In genomic region chr1:62194651-62195282, GRCh38 we compare ENCODE assay signal across 14 cellular contexts. TPM values are rescaled to one million over a fixed set of nuclear protein-coding genes. Genes with fewer than 3 reads are reported as not detected.
DNase-seq lines count a peak whose midpoint lies in the region; ATAC-seq, FAIRE-seq and TF ChIP-seq lines count a peak whose summit lies in the region.
"Had no signal": no experiment of that assay in that cellular context is flagged by ENCODE, and none has a peak within 500 bp of the region (broad histone marks: within the 10 kb centered on the region; RNA-seq: fewer than 3 reads in every experiment).

Gene L1TD1 (plus strand): TSS chr1:62194849. CDS start chr1:62206629, 11,780 bp downstream.

- no peaks in the 10 kb centered on the region for H3K9me3 ChIP-seq in iPS-20b (ENCODE audit: insufficient read depth, low read depth, low read length)
- no peaks in the 10 kb centered on the region for H3K9me3 ChIP-seq in kidney (ENCODE audit: control insufficient read depth in 1 of 2, low read length in 2 of 2)

- H3K4me1 ChIP-seq in iPS-20b (ENCODE audit: insufficient read depth, low read length) (peaks cover 12% of the 10 kb centered on the region; the same call in 1 of the 2 replicates), kidney (ENCODE audit: control insufficient read depth in 1 of 2, insufficient read depth in 1 of 2, low read depth in 1 of 2, low read length in 2 of 2) (no peaks in the 10 kb centered on the region)

- H3K27ac ChIP-seq in iPS-20b (ENCODE audit: low read length): peak within 1 kb of the TSS; percentile 92
- H3K27ac ChIP-seq in kidney (ENCODE audit: low read depth in 2 of 2, low read length in 2 of 2): no peak within 1 kb of the TSS
- H3K27ac ChIP-seq: PC-9, skin epidermis had no signal

- TF ChIP-seq CTCF in retinal pigment epithelial cell (conservative IDR thresholded peaks at IDR 0.05; ENCODE audit: low read depth, low read length) (no peak), kidney (IDR thresholded peaks at IDR 0.05; ENCODE audit: borderline replicate concordance, extremely low read depth, insufficient read depth) (no peak)

- H3K4me3 ChIP-seq in iPS-20b (ENCODE audit: low read length) (peak within 1 kb of the TSS; percentile 94), retinal pigment epithelial cell (ENCODE audit: low read length) (peak within 1 kb of the TSS; percentile 1), kidney (ENCODE audit: low read length in 2 of 2) (no peak within 1 kb of the TSS)
- H3K4me3 ChIP-seq: K562, PC-9 had no signal

- H3K27me3 Mint-ChIP-seq in activated naive CD8-positive, alpha-beta T cell: peaks cover 19% of the 10 kb centered on the region

- DNase-seq in retinal pigment epithelial cell (ENCODE audit: low read depth) (no peak), kidney (no peak), mucosa of gallbladder (ENCODE audit: low spot score) (no peak)
- DNase-seq in stimulated activated CD4-positive, alpha-beta T cell treated with anti-CD3 and anti-CD28 coated beads, Interleukin-1b, Interleukin-23, amount 100 ng/mL, for 48 hours: no peak
- DNase-seq: CD8-positive, alpha-beta memory T cell; PC-9 had no signal

- no peaks in the 10 kb centered on the region for H3K9me3 Mint-ChIP-seq in activated naive CD8-positive, alpha-beta T cell (ENCODE audit: low read depth)

- no peak for FAIRE-seq in kidney (lab: Jason Lieb, UNC)
- FAIRE-seq: K562, TTC549 had no signal

- intact Hi-C loops in kidney (cut with DNase I): no loop called here

- H3K36me3 ChIP-seq in iPS-20b (ENCODE audit: insufficient read depth, low read depth, low read length) (peaks cover 37% of the 10 kb centered on the region), kidney (ENCODE audit: control insufficient read depth in 1 of 2, insufficient read depth in 2 of 2, low read length in 2 of 2) (no peaks in the 10 kb centered on the region)

- no peaks in the 10 kb centered on the region for H3K36me3 Mint-ChIP-seq in activated naive CD8-positive, alpha-beta T cell

- H3K4me3 Mint-ChIP-seq in activated naive CD8-positive, alpha-beta T cell: peak within 1 kb of the TSS; percentile 21
- H3K4me3 Mint-ChIP-seq: CD8-positive, alpha-beta memory T cell had no signal

- peaks cover 11% of the 10 kb centered on the region for H3K4me1 Mint-ChIP-seq in activated naive CD8-positive, alpha-beta T cell (ENCODE audit: low read depth)

- H3K27me3 ChIP-seq in iPS-20b (ENCODE audit: insufficient read depth, low read length): peaks cover 7% of the 10 kb centered on the region; the same call in 1 of the 2 replicates

- peak within 1 kb of the TSS; percentile 98 for H3K9ac ChIP-seq in iPS-20b (ENCODE audit: low read depth, low read length)
- no peak within 1 kb of the TSS for H3K9ac ChIP-seq in kidney (ENCODE audit: low read length in 2 of 2)

- peak; percentile 66 for ATAC-seq in GM19395 (IDR thresholded peaks at IDR 0.05; ENCODE audit: unreplicated experiment)
- no peak for ATAC-seq in GM21381 (IDR thresholded peaks at IDR 0.05; ENCODE audit: unreplicated experiment)
- ATAC-seq: K562 had no signal

- H3K27ac Mint-ChIP-seq in activated naive CD8-positive, alpha-beta T cell: no peak within 1 kb of the TSS

RNA-seq across cellular contexts. Expression of gene L1TD1, which starts in this region (rescaled TPM):
- total RNA-seq in kidney (0.16 TPM), mucosa of gallbladder (0.29 TPM)
- not detected for polyA plus RNA-seq in kidney (ENCODE audit: insufficient read depth, low read depth, low replicate concordance)
- total RNA-seq: CD8-positive, alpha-beta memory T cell; PC-9 had no signal
- polyA plus RNA-seq: CD8-positive, alpha-beta memory T cell; fibroblast of lung; K562 had no signal

Comparison
In these comparisons a context has a peak if more than half of its experiments do, and no peak if none do; other contexts are left out.
1. H3K4me3 ChIP-seq: peak in iPS-20b (single experiment) and retinal pigment epithelial cell (single experiment); none in kidney (0 of 2).